Comparison of ENCODE assay signal across 11 cellular contexts in the genomic region with DNA sequence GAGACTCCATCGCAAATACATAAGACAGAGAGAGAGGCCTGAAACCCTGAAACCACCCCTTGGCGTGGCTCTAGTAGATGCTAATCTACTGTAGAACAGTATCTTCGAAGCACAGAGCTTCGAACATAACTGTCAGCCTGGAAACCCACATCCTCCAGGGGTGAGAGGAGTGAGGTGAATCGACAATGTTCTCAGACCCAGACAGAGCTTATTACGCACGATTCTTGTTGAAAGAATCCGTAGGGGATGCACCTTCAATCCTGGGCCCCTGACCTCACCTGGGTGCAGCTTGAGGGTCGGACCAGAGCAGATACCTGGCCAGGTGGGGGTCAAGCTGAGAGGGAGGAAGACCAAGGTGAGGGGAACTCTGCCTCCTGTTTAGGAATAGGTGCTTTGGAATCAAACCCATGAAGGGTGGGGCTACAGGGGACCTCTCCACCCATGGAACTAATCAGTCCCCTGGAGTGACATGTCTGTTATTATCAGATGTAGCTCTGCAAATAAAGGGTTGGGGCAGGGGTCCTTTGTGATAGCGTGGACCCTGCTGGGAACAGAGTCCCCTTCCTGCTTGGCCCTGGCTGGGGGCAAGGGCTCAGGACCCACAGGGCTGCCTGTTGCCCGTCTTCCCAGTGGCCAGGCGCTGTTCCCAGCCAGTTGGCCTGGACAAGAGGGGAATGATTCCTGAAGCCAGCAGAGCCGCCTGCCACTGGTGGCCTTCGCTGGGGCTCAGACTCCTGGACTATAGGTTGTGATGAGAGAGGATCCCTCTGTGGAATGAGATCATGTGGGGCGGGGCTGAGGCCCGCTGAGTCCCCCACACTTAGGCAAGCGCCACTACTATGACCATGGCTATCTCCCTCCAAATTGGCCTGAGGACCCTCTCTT. TPM values are rescaled to one million over a fixed set of nuclear protein-coding genes. Genes with fewer than 3 reads are reported as not detected.
DNase-seq lines count a peak whose midpoint lies in the region; ATAC-seq and TF ChIP-seq lines count a peak whose summit lies in the region.
"Had no signal": no experiment of that assay in that cellular context is flagged by ENCODE, and none has a peak within 500 bp of the region (broad histone marks: within the 10 kb centered on the region; RNA-seq: fewer than 3 reads in every experiment).

No MANE protein-coding gene starts in this region.

- no peak for TF ChIP-seq CTCF in endodermal cell (conservative IDR thresholded peaks at IDR 0.05)

- H3K9ac ChIP-seq in endodermal cell (ENCODE audit: extremely low read depth, low read length, poor library complexity, severe bottlenecking) = no peak overlapping the region

- peak overlapping the region; percentile 96 to 98 for H3K27ac Mint-ChIP-seq in effector memory CD8-positive, alpha-beta T cell
- H3K27ac Mint-ChIP-seq in endodermal cell = no peak overlapping the region

- peaks cover 8% of the 10 kb centered on the region for H3K36me3 Mint-ChIP-seq in effector memory CD8-positive, alpha-beta T cell (ENCODE audit: insufficient read depth)
- H3K36me3 Mint-ChIP-seq in endodermal cell (ENCODE audit: low read depth) = no peaks in the 10 kb centered on the region

- peak overlapping the region; percentile 56 for H3K4me3 Mint-ChIP-seq in effector memory CD8-positive, alpha-beta T cell
- no peak overlapping the region for H3K4me3 Mint-ChIP-seq in endodermal cell

- no peak overlapping the region for H3K4me3 ChIP-seq in endodermal cell (ENCODE audit: low read length)
- H3K4me3 ChIP-seq: K562 had no signal

- H3K27me3 Mint-ChIP-seq in effector memory CD8-positive, alpha-beta T cell = no peaks in the 10 kb centered on the region
- no peaks in the 10 kb centered on the region for H3K27me3 Mint-ChIP-seq in endodermal cell (ENCODE audit: insufficient read depth)

- H3K4me1 Mint-ChIP-seq in effector memory CD8-positive, alpha-beta T cell (ENCODE audit: low read depth in 2 of 2) = peaks cover 17 to 20% of the 10 kb centered on the region in 2 donors
- no peaks in the 10 kb centered on the region for H3K4me1 Mint-ChIP-seq in endodermal cell

- 86 to 90% methylated on average over 8 to 17 of the region's 17 CpGs for WGBS in endodermal cell (ENCODE audit: insufficient coverage in 1 of 2, insufficient read length in 1 of 2), 2 experiments

- H3K27me3 ChIP-seq in endodermal cell (ENCODE audit: control insufficient read depth, insufficient read depth, low read length, poor library complexity, severe bottlenecking) = no peaks in the 10 kb centered on the region
- H3K27me3 ChIP-seq: neutrophil had no signal

- H3K36me3 ChIP-seq in endodermal cell (ENCODE audit: control insufficient read depth, insufficient read depth, low read length) = no peaks in the 10 kb centered on the region
- H3K36me3 ChIP-seq: neutrophil had no signal

- no peaks in the 10 kb centered on the region for H3K9me3 Mint-ChIP-seq in effector memory CD8-positive, alpha-beta T cell
- H3K9me3 Mint-ChIP-seq in endodermal cell = no peaks in the 10 kb centered on the region

- H3K27ac ChIP-seq in caudate nucleus (ENCODE audit: low read depth, low read length) (no peak overlapping the region), endodermal cell (ENCODE audit: low read depth, low read length) (no peak overlapping the region)
- H3K27ac ChIP-seq: neutrophil had no signal

- DNase-seq in T-helper 9 cell = peak; percentile 48
- peak; percentile 40 for DNase-seq in activated CD8-positive, alpha-beta memory T cell treated with anti-CD3 and anti-CD28 coated beads, Interleukin-2, amount 50 U/mL, for 4 hours
- peak; percentile 54 to 68 (median 59) for DNase-seq in effector memory CD8-positive, alpha-beta T cell
- peak; percentile 11 for DNase-seq in stimulated activated CD8-positive, alpha-beta memory T cell treated with anti-CD3 and anti-CD28 coated beads, Interleukin-4, amount 100 ng/mL, for 24 hours (ENCODE audit: low read depth)
- no peak for DNase-seq in caudate nucleus (lab: John Stamatoyannopoulos, UW)
- DNase-seq in ecto neural progenitor cell (ENCODE audit: low spot score) = no peak
- DNase-seq in endodermal cell = no peak
- no peak for DNase-seq in SHP77 treated with DMSO at 0.1 percent for 48 hours (lab: John Stamatoyannopoulos, UW)
- DNase-seq: NCI-H446 had no signal

- ATAC-seq in effector memory CD8-positive, alpha-beta T cell (replicated peaks) = peak; percentile 98
- ATAC-seq: K562 had no signal

- peaks cover 3% of the 10 kb centered on the region for H3K4me1 ChIP-seq in endodermal cell (ENCODE audit: control insufficient read depth, insufficient read depth, low read length)

- H3K9me3 ChIP-seq in endodermal cell (ENCODE audit: control insufficient read depth, low read length) = no peaks in the 10 kb centered on the region
- H3K9me3 ChIP-seq: neutrophil had no signal

RNA-seq across cellular contexts. Expression of a gene that starts 41.2 kb away (rescaled TPM):
- not detected for total RNA-seq in endodermal cell
- polyA plus RNA-seq in endodermal cell (2013, experiment 1 of 2) = 0.93 TPM
- 0.99 TPM for polyA plus RNA-seq in endodermal cell (2013, experiment 2 of 2)
- total RNA-seq: K562 had no signal
- polyA plus RNA-seq: K562 had no signal

Comparison
In these comparisons a context has a peak if more than half of its experiments do, and no peak if none do; other contexts are left out.
1. DNase-seq: peak in T-helper 9 cell (single experiment), activated CD8-positive, alpha-beta memory T cell treated with anti-CD3 and anti-CD28 coated beads, Interleukin-2, amount 50 U/mL, for 4 hours (single experiment), effector memory CD8-positive, alpha-beta T cell (3 of 3) and stimulated activated CD8-positive, alpha-beta memory T cell treated with anti-CD3 and anti-CD28 coated beads, Interleukin-4, amount 100 ng/mL, for 24 hours (single experiment); none in caudate nucleus (0 of 61), ecto neural progenitor cell (single experiment), endodermal cell (single experiment) and SHP77 treated with DMSO at 0.1 percent for 48 hours (single experiment).